ENCODE assay signal across 4 cellular contexts in genomic region chr4:25661441-25661840, GRCh38. TPM values are rescaled to one million over a fixed set of nuclear protein-coding genes. Genes with fewer than 3 reads are reported as not detected.
"Had no signal": no experiment of that assay in that cellular context is flagged by ENCODE, and none has a peak within 500 bp of the region (broad histone marks: within the 10 kb centered on the region; RNA-seq: fewer than 3 reads in every experiment).

No MANE protein-coding gene starts in this region.

RNA-seq across cellular contexts. Expression of gene SLC34A2, which starts 5.8 kb away (rescaled TPM):
- total RNA-seq: HepG2, HT-29, HT1080, IMR-90 had no signal
